11 cellular contexts compared by ENCODE assay signal in genomic region chr12:108831309-108831991, GRCh38. TPM values are rescaled to one million over a fixed set of nuclear protein-coding genes. Genes with fewer than 3 reads are reported as not detected.
DNase-seq lines count a peak whose midpoint lies in the region; ATAC-seq, FAIRE-seq and TF ChIP-seq lines count a peak whose summit lies in the region.
"Had no signal": no experiment of that assay in that cellular context is flagged by ENCODE, and none has a peak within 500 bp of the region (broad histone marks: within the 10 kb centered on the region; RNA-seq: fewer than 3 reads in every experiment).

No MANE protein-coding gene starts in this region.

- no peak overlapping the region for H3K4me2 ChIP-seq in endothelial cell of umbilical vein (ENCODE audit: insufficient read depth, low read length)
- H3K4me2 ChIP-seq: hepatocyte had no signal

- CTCF ChIA-PET in endothelial cell of umbilical vein (lab: Charles Lee): interaction anchor here (1.8 kb wide), 1 partner anchor 28 kb away, joined by 12 read pairs; no protein-coding TSS in a partner anchor

- H3K79me2 ChIP-seq in endothelial cell of umbilical vein (ENCODE audit: control insufficient read depth, insufficient read depth, low read length): peaks cover 51% of the 10 kb centered on the region

- H3K27ac ChIP-seq in heart left ventricle: peak overlapping the region in 10 of 12 donors; percentile 29 to 96 (median 90)
- H3K27ac ChIP-seq in endothelial cell of umbilical vein (ENCODE audit: insufficient read depth, low read depth, low read length): peak overlapping the region; percentile 10
- H3K27ac ChIP-seq in upper lobe of left lung: peak overlapping the region; percentile 49 to 89 (median 84)

- H3K36me3 ChIP-seq in heart left ventricle: peaks cover 0 to 62% (median 34%) of the 10 kb centered on the region in 9 donors
- H3K36me3 ChIP-seq in endothelial cell of umbilical vein (ENCODE audit: control insufficient read depth in 2 of 2, extremely low read depth in 1 of 2, insufficient read depth in 2 of 2, low read length in 2 of 2): peaks cover 16 to 22% of the 10 kb centered on the region in 2 experiments
- peaks cover 2 to 48% (median 20%) of the 10 kb centered on the region in 4 donors for H3K36me3 ChIP-seq in upper lobe of left lung

- ATAC-seq in heart left ventricle: no peak
- ATAC-seq in Right ventricle myocardium inferior: no peak
- ATAC-seq in HG03066 (IDR thresholded peaks at IDR 0.05; ENCODE audit: low read depth, unreplicated experiment): peak; percentile 82
- ATAC-seq in upper lobe of left lung (ENCODE audit: low FRiP score in 2 of 2): no peak
- ATAC-seq in GM18505 (IDR thresholded peaks at IDR 0.05; ENCODE audit: unreplicated experiment): no peak

- H3K9me1 ChIP-seq in endothelial cell of umbilical vein (replicated peaks; ENCODE audit: control insufficient read depth, extremely low read depth, insufficient read depth, low read length): no peaks in the 10 kb centered on the region

- H2AFZ ChIP-seq in endothelial cell of umbilical vein (ENCODE audit: low read depth, low read length): no peak overlapping the region
- H2AFZ ChIP-seq: hepatocyte had no signal

- H3K27me3 ChIP-seq in heart left ventricle (no peaks in the 10 kb centered on the region), endothelial cell of umbilical vein (ENCODE audit: control insufficient read depth in 2 of 2, insufficient read depth in 2 of 2, low read length in 2 of 2) (no peaks in the 10 kb centered on the region), upper lobe of left lung (no peaks in the 10 kb centered on the region)
- H3K27me3 ChIP-seq: hepatocyte had no signal

- dilution Hi-C loops in endothelial cell of umbilical vein (cut with MboI; ENCODE audit: extremely low pct_ligation_motif_present, low sequenced_read_pairs): loop anchor here (25.0 kb wide), 1 partner anchor 169 kb away; no protein-coding TSS in a partner anchor

- BruUV-seq in endothelial cell of umbilical vein (replicated peaks; lab: Mats Ljungman, UMichigan): no TSS peak

- H3K4me1 ChIP-seq in heart left ventricle (peaks cover 41 to 91% (median 80%) of the 10 kb centered on the region in 12 donors), endothelial cell of umbilical vein (ENCODE audit: control insufficient read depth, extremely low read depth, insufficient read depth, low read length) (peaks cover 70% of the 10 kb centered on the region), upper lobe of left lung (peaks cover 59 to 78% (median 74%) of the 10 kb centered on the region in 4 donors)

- H3K9ac ChIP-seq in endothelial cell of umbilical vein (replicated peaks; ENCODE audit: extremely low read depth, insufficient read depth, low read length): no peak overlapping the region

- intact Hi-C loops in heart left ventricle (cut with DNase I) (no loop called here), Right ventricle myocardium inferior (cut with DNase I) (no loop called here), endothelial cell of umbilical vein (cut with micrococcal nuclease) (no loop called here)

- DNase-seq in heart left ventricle: no peak
- DNase-seq in Right ventricle myocardium inferior (ENCODE audit: missing footprints): no peak
- DNase-seq in endothelial cell of umbilical vein (ENCODE audit: low read depth, low spot score): no peak
- no peak for DNase-seq in upper lobe of left lung
- no peak for DNase-seq in AG08396 (ENCODE audit: low spot score)
- no peak for DNase-seq in dermis blood vessel endothelial cell
- DNase-seq: stimulated activated CD4-positive, alpha-beta T cell treated with anti-CD3 and anti-CD28 coated beads, Interleukin-4, amount 100 ng/mL, for 1 hour had no signal

- TF ChIP-seq EP300 in upper lobe of left lung (IDR thresholded peaks at IDR 0.05): no peak

- TF ChIP-seq CTCF in heart left ventricle (IDR thresholded peaks at IDR 0.05) (no peak), endothelial cell of umbilical vein (IDR thresholded peaks at IDR 0.05; ENCODE audit: extremely low read depth in 1 of 2, insufficient read depth in 1 of 2, low read depth in 1 of 2, low read length in 2 of 2) (no peak), upper lobe of left lung (IDR thresholded peaks at IDR 0.05) (no peak)

- H4K20me1 ChIP-seq in endothelial cell of umbilical vein (replicated peaks; ENCODE audit: control insufficient read depth, extremely low read depth, insufficient read depth, low read length): no peaks in the 10 kb centered on the region

- no peaks in the 10 kb centered on the region for H3K9me3 ChIP-seq in heart left ventricle
- H3K9me3 ChIP-seq in endothelial cell of umbilical vein (replicated peaks; ENCODE audit: control insufficient read depth, insufficient read depth, low read length): no peaks in the 10 kb centered on the region
- H3K9me3 ChIP-seq in upper lobe of left lung: no peaks in the 10 kb centered on the region

- WGBS in heart left ventricle, 4 donors: 92 to 93% (median 93%) methylated on average over 11 of the region's 11 CpGs
- WGBS in upper lobe of left lung, 2 donors: 88 to 89% methylated on average over 11 of the region's 11 CpGs

- POLR2A ChIA-PET in endothelial cell of umbilical vein (lab: Charles Lee): no interaction called here

- FAIRE-seq in endothelial cell of umbilical vein (lab: Jason Lieb, UNC): no peak

- no peak for TF ChIP-seq POLR2A in heart left ventricle (IDR thresholded peaks at IDR 0.05)
- no peak for TF ChIP-seq POLR2A in endothelial cell of umbilical vein (IDR thresholded peaks at IDR 0.05; ENCODE audit: low read depth, low read length)
- TF ChIP-seq POLR2A in upper lobe of left lung (IDR thresholded peaks at IDR 0.05): no peak
- TF ChIP-seq POLR2A in GM18505 (IDR thresholded peaks at IDR 0.05; ENCODE audit: borderline replicate concordance, extremely low read depth, insufficient read depth, insufficient read length): no peak

- H3K4me3 ChIP-seq in heart left ventricle: no peak overlapping the region
- H3K4me3 ChIP-seq in endothelial cell of umbilical vein (replicated peaks in 1 of 3; ENCODE audit: insufficient read depth in 1 of 3, low read depth in 1 of 3, low read length in 3 of 3): no peak overlapping the region
- no peak overlapping the region for H3K4me3 ChIP-seq in upper lobe of left lung
- H3K4me3 ChIP-seq: hepatocyte had no signal

TF ChIP-seq in endothelial cell of umbilical vein, 7 proteins besides CTCF, POLR2A, EP300 and RAD21:
- TF ChIP-seq POLR2AphosphoS5 (IDR thresholded peaks at IDR 0.05; ENCODE audit: insufficient read depth, low read depth, low read length) (no peak), FOS (IDR thresholded peaks at IDR 0.05; ENCODE audit: borderline replicate concordance, insufficient read depth, low read length) (no peak), MYC (IDR thresholded peaks at IDR 0.05; ENCODE audit: low read depth, low read length) (no peak), MAX (IDR thresholded peaks at IDR 0.05; ENCODE audit: insufficient read depth, insufficient read length) (no peak), EZH2 (IDR thresholded peaks at IDR 0.05; ENCODE audit: borderline replicate concordance, low read depth, low read length, severe bottlenecking) (no peak), GATA2 (IDR thresholded peaks at IDR 0.05; ENCODE audit: insufficient read depth, insufficient read length, low read depth, low read length) (no peak), JUN (IDR thresholded peaks at IDR 0.05; ENCODE audit: borderline replicate concordance, insufficient read depth, insufficient read length, low read depth) (no peak)

RNA-seq across cellular contexts. Expression of gene SSH1, which starts 25.9 kb away (rescaled TPM):
- total RNA-seq in heart left ventricle: 10 to 100 TPM; 20.2 to 45.8 (median 34.3) TPM
- polyA plus RNA-seq in heart left ventricle: 10 to 100 TPM in 1 of 2 donors, 1 to 10 TPM in 1; 7.8 to 15.2 TPM
- total RNA-seq in Right ventricle myocardium inferior: 30.1 TPM
- total RNA-seq in endothelial cell of umbilical vein: 57.5 and 71.4 TPM in 2 replicates
- 20.2 and 20.6 TPM in 2 replicates for polyA plus RNA-seq in endothelial cell of umbilical vein
- 14.9 and 18.6 TPM in 2 replicates for polyA plus RNA-seq in endothelial cell of umbilical vein (2011; cell fraction: cytosol; rRNA removed)
- polyA plus RNA-seq in endothelial cell of umbilical vein (2011; cell fraction: nucleus; rRNA removed): 81.2 and 96.3 TPM in 2 replicates
- 24.5 and 25.2 TPM in 2 replicates for polyA plus RNA-seq in endothelial cell of umbilical vein (2012)
- polyA minus RNA-seq in endothelial cell of umbilical vein: 93.7 and 104 TPM in 2 replicates
- polyA minus RNA-seq in endothelial cell of umbilical vein (2011; cell fraction: cytosol; rRNA and poly(A)+ RNA removed): 11.3 TPM
- polyA minus RNA-seq in endothelial cell of umbilical vein (2011; cell fraction: nucleus; rRNA and poly(A)+ RNA removed): 107 and 110 TPM in 2 replicates
- total RNA-seq in upper lobe of left lung: 10 to 100 TPM; 23.9 to 66.0 (median 43.8) TPM
- total RNA-seq in dermis blood vessel endothelial cell: 19.7 and 37.7 TPM in 2 replicates

RNA-seq across cellular contexts. Expression of gene DAO, which starts 48.4 kb away (rescaled TPM):
- total RNA-seq in heart left ventricle (not detected), Right ventricle myocardium inferior (not detected), endothelial cell of umbilical vein (not detected in 2 replicates), upper lobe of left lung (not detected), dermis blood vessel endothelial cell (under 0.01 TPM in 1 of 2 replicates, not detected in the other)
- polyA plus RNA-seq in heart left ventricle (not detected), endothelial cell of umbilical vein (not detected in 2 replicates)
- polyA plus RNA-seq in endothelial cell of umbilical vein (2011; cell fraction: cytosol; rRNA removed): not detected in 2 replicates
- not detected in 2 replicates for polyA plus RNA-seq in endothelial cell of umbilical vein (2011; cell fraction: nucleus; rRNA removed)
- not detected in 2 replicates for polyA plus RNA-seq in endothelial cell of umbilical vein (2012)
- not detected in 2 replicates for polyA minus RNA-seq in endothelial cell of umbilical vein
- polyA minus RNA-seq in endothelial cell of umbilical vein (2011; cell fraction: cytosol; rRNA and poly(A)+ RNA removed): not detected
- polyA minus RNA-seq in endothelial cell of umbilical vein (2011; cell fraction: nucleus; rRNA and poly(A)+ RNA removed): not detected in 2 replicates
- polyA plus RNA-seq: BJ had no signal

Comparison
In these comparisons a context has a peak if more than half of its experiments do, and no peak if none do; other contexts are left out.
1. H3K27ac ChIP-seq: peak in every context shown above with its lines; median percentile 90 in heart left ventricle; 84 in upper lobe of left lung; 10 in endothelial cell of umbilical vein.